ENCODE assay signal across 30 cellular contexts in the genomic region with DNA sequence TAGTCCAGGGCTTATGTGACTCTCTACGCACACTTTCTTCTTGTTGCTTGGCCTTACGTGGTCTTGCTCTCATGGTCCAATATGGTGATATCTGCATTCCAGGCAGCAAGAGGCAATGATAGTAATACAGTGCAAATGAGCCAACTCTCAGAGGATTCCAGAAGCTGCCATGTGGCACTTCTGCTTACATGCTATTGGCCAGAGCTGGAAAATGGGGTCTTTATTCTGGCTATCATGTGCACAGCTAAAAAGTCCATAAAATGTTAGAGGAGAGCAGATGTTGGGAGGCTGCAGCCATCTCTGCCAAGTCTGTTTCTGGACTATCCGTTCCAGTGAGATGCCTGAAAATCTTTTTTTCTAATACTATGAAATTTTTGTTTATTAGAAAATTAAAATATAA. TPM values are rescaled to one million over a fixed set of nuclear protein-coding genes. Genes with fewer than 3 reads are reported as not detected.
DNase-seq lines count a peak whose midpoint lies in the region; ATAC-seq and TF ChIP-seq lines count a peak whose summit lies in the region.
"Had no signal": no experiment of that assay in that cellular context is flagged by ENCODE, and none has a peak within 500 bp of the region (broad histone marks: within the 10 kb centered on the region; RNA-seq: fewer than 3 reads in every experiment).

No MANE protein-coding gene starts in this region.

- no peak overlapping the region for H3K56ac ChIP-seq in H9 (ENCODE audit: insufficient read length, low read depth, low read length)

- no peak overlapping the region for H3K18ac ChIP-seq in H9 (ENCODE audit: insufficient read length, low read depth, low read length)

- no peaks in the 10 kb centered on the region for H3K36me3 ChIP-seq in psoas muscle (ENCODE audit: insufficient read depth in 1 of 2, low read depth in 1 of 2)
- H3K36me3 ChIP-seq in naive thymus-derived CD4-positive, alpha-beta T cell (ENCODE audit: control insufficient read depth in 2 of 3, insufficient read depth in 3 of 3, low read length in 3 of 3) = no peaks in the 10 kb centered on the region
- H3K36me3 ChIP-seq: heart left ventricle, MG63, tibial nerve had no signal

- H3K79me1 ChIP-seq in H9 (ENCODE audit: insufficient read depth, low read depth, low read length, poor library complexity, severe bottlenecking) = peaks cover under 1% of the 10 kb centered on the region

- H2BK12ac ChIP-seq in H9 (ENCODE audit: insufficient read length, low read depth, low read length) = no peak overlapping the region

- H3K4me2 ChIP-seq in H9 (ENCODE audit: insufficient read depth, insufficient read length, low read length) = no peak overlapping the region

- no peaks in the 10 kb centered on the region for H3K9me3 ChIP-seq in H9 (ENCODE audit: control insufficient read depth, low read depth, low read length)
- H3K9me3 ChIP-seq in psoas muscle = no peaks in the 10 kb centered on the region
- no peaks in the 10 kb centered on the region for H3K9me3 ChIP-seq in naive thymus-derived CD4-positive, alpha-beta T cell (ENCODE audit: control insufficient read depth in 2 of 3, low read length in 3 of 3)
- H3K9me3 ChIP-seq: heart left ventricle, MG63, tibial nerve had no signal

- TF ChIP-seq CTCF in H9 (conservative IDR thresholded peaks at IDR 0.05) (no peak), psoas muscle (IDR thresholded peaks at IDR 0.05) (no peak)

- no peak overlapping the region for H3K4ac ChIP-seq in H9 (ENCODE audit: low read depth, low read length)

- no peak overlapping the region for H2AK5ac ChIP-seq in H9 (ENCODE audit: insufficient read length, low read length)

- WGBS in H9 (ENCODE audit: extremely low coverage, insufficient read length, low lambda C conversion rate) = no CpG with 5 or more reads among the region's 3 CpGs
- WGBS in psoas muscle, 3 donors = 71 to 83% (median 76%) methylated on average over 3 of the region's 3 CpGs

- intact Hi-C loops in psoas muscle (cut with DNase I) = no loop called here
- intact Hi-C loops in naive thymus-derived CD4-positive, alpha-beta T cell (cut with micrococcal nuclease) = loop anchor here in 1 of 2 donors (5.0 kb wide), 2 partner anchors 32 to 182 kb away; a partner anchor contains a TSS

- H3K27me3 Mint-ChIP-seq in H9 (ENCODE audit: low read depth) = peaks cover 55% of the 10 kb centered on the region
- peaks cover 35 to 65% (median 55%) of the 10 kb centered on the region in 5 donors for H3K27me3 Mint-ChIP-seq in naive thymus-derived CD4-positive, alpha-beta T cell

- H3K23ac ChIP-seq in H9 (ENCODE audit: insufficient read length, low read depth, low read length) = no peak overlapping the region

- peaks cover 13% of the 10 kb centered on the region for H3K23me2 ChIP-seq in H9 (ENCODE audit: insufficient read length, low read depth, low read length, poor library complexity, severe bottlenecking)

- no peak overlapping the region for H2BK15ac ChIP-seq in H9 (ENCODE audit: low read depth, low read length)

- no peak overlapping the region for H3K4me3 Mint-ChIP-seq in H9
- H3K4me3 Mint-ChIP-seq in naive thymus-derived CD4-positive, alpha-beta T cell = peak overlapping the region in 1 of 10 donors; percentile 12
- H3K4me3 Mint-ChIP-seq: activated CD4-positive, alpha-beta T cell treated with anti-CD3 and anti-CD28 coated beads for 36 hours; activated CD8-positive, alpha-beta T cell treated with anti-CD3 and anti-CD28 coated beads, Interleukin-2, amount 10 ng/mL, durations not matched to agents 7 days and 5 days; stimulated activated naive CD8-positive, alpha-beta T cell treated with anti-CD3 and anti-CD28 coated beads, Interleukin-15, amount 100 ng/mL, for 72 hours had no signal

- no peaks in the 10 kb centered on the region for H4K20me1 ChIP-seq in H9 (ENCODE audit: control insufficient read depth, insufficient read depth, insufficient read length)

- H2BK20ac ChIP-seq in H9 (ENCODE audit: low read depth, low read length, poor library complexity, severe bottlenecking) = no peak overlapping the region

- H3K79me2 ChIP-seq in H9 (ENCODE audit: insufficient read depth, low read length) = peaks cover 2% of the 10 kb centered on the region; the same call in 1 of the 2 replicates

- H3K9me3 Mint-ChIP-seq in H9 = no peaks in the 10 kb centered on the region; a peak in 1 of 5 replicates
- H3K9me3 Mint-ChIP-seq in naive thymus-derived CD4-positive, alpha-beta T cell = no peaks in the 10 kb centered on the region
- H3K9me3 Mint-ChIP-seq: brain; stimulated activated naive CD8-positive, alpha-beta T cell treated with anti-CD3 and anti-CD28 coated beads, Interleukin-15, amount 100 ng/mL, for 72 hours had no signal

- H2BK120ac ChIP-seq in H9 (ENCODE audit: low read depth, low read length, poor library complexity, severe bottlenecking) = no peak overlapping the region

- no peak overlapping the region for H3T11ph ChIP-seq in H9 (ENCODE audit: low read length)

- H3K14ac ChIP-seq in H9 (ENCODE audit: insufficient read depth, low read length) = no peak overlapping the region

- H3K4me1 ChIP-seq in H9 (ENCODE audit: insufficient read depth, low read length) = peaks cover 6% of the 10 kb centered on the region; the same call in 1 of the 2 replicates
- peaks cover 3% of the 10 kb centered on the region for H3K4me1 ChIP-seq in psoas muscle
- H3K4me1 ChIP-seq in naive thymus-derived CD4-positive, alpha-beta T cell (ENCODE audit: control insufficient read depth in 2 of 2, insufficient read depth in 2 of 2, low read length in 2 of 2) = peaks cover 7 to 15% of the 10 kb centered on the region in 2 donors

- H3K36me3 Mint-ChIP-seq in H9 (ENCODE audit: insufficient read depth in 1 of 3, low read depth in 3 of 3) = no peaks in the 10 kb centered on the region
- peaks cover 0 to 3% (median 0%) of the 10 kb centered on the region in 5 donors for H3K36me3 Mint-ChIP-seq in naive thymus-derived CD4-positive, alpha-beta T cell
- H3K36me3 Mint-ChIP-seq: brain had no signal

- H2AFZ ChIP-seq in H9 (ENCODE audit: low read length) = no peak overlapping the region

- no peak overlapping the region for H3K4me3 ChIP-seq in psoas muscle
- no peak overlapping the region for H3K4me3 ChIP-seq in naive thymus-derived CD4-positive, alpha-beta T cell (ENCODE audit: low read length)
- H3K4me3 ChIP-seq: heart left ventricle, MG63, skin epidermis, tibial nerve had no signal

- no peak overlapping the region for H4K8ac ChIP-seq in H9 (replicated peaks; ENCODE audit: insufficient read length, low read depth, low read length)

- H3K9ac ChIP-seq in H9 (ENCODE audit: extremely low read depth, insufficient read length, low read length) = no peak overlapping the region

- no peak overlapping the region for H4K91ac ChIP-seq in H9 (ENCODE audit: insufficient read length, low read depth, low read length)

- H4K5ac ChIP-seq in H9 (ENCODE audit: insufficient read length, low read depth, low read length) = no peak overlapping the region

- CTCF ChIA-PET in naive thymus-derived CD4-positive, alpha-beta T cell (lab: Charles Lee) = no interaction called here

- peaks cover 16% of the 10 kb centered on the region; the same call in 1 of the 2 replicates for H3K27me3 ChIP-seq in H9 (ENCODE audit: insufficient read depth, low read length)
- no peaks in the 10 kb centered on the region for H3K27me3 ChIP-seq in psoas muscle (ENCODE audit: insufficient read depth in 3 of 3, low read length in 2 of 3)
- H3K27me3 ChIP-seq in naive thymus-derived CD4-positive, alpha-beta T cell (ENCODE audit: control insufficient read depth in 2 of 2, insufficient read depth in 2 of 2, low read length in 2 of 2) = peaks cover 0 to 8% of the 10 kb centered on the region in 2 donors
- H3K27me3 ChIP-seq: MG63, tibial nerve had no signal

- ATAC-seq in HG02678 (IDR thresholded peaks at IDR 0.05; ENCODE audit: unreplicated experiment) = no peak
- ATAC-seq in psoas muscle = no peak
- no peak for ATAC-seq in naive thymus-derived CD4-positive, alpha-beta T cell
- ATAC-seq: activated CD4-positive, alpha-beta T cell treated with anti-CD3 and anti-CD28 coated beads for 36 hours; activated CD8-positive, alpha-beta T cell treated with anti-CD3 and anti-CD28 coated beads, Interleukin-2, amount 10 ng/mL, durations not matched to agents 7 days and 5 days; heart left ventricle; left colon; SK-N-SH treated with all-trans-retinoic acid at 6 μM for 48 hours; stimulated activated naive CD8-positive, alpha-beta T cell treated with anti-CD3 and anti-CD28 coated beads, Interleukin-15, amount 100 ng/mL, for 72 hours had no signal

- H3K4me1 Mint-ChIP-seq in H9 = peaks cover 15 to 17% of the 10 kb centered on the region in 2 experiments
- H3K4me1 Mint-ChIP-seq in naive thymus-derived CD4-positive, alpha-beta T cell = peaks cover 0 to 42% (median 26%) of the 10 kb centered on the region in 7 donors

- H3K27ac Mint-ChIP-seq in H9 = no peak overlapping the region
- no peak overlapping the region for H3K27ac Mint-ChIP-seq in naive thymus-derived CD4-positive, alpha-beta T cell
- H3K27ac Mint-ChIP-seq: activated CD4-positive, alpha-beta T cell treated with anti-CD3 and anti-CD28 coated beads for 36 hours; activated CD8-positive, alpha-beta T cell treated with anti-CD3 and anti-CD28 coated beads, Interleukin-2, amount 10 ng/mL, durations not matched to agents 7 days and 5 days; stimulated activated naive CD8-positive, alpha-beta T cell treated with anti-CD3 and anti-CD28 coated beads, Interleukin-15, amount 100 ng/mL, for 72 hours had no signal

- peak; percentile 5 for DNase-seq in H9
- peak; percentile 88 for DNase-seq in inferior parietal cortex (ENCODE audit: extremely low spot score)
- peak; percentile 97 for DNase-seq in pons (ENCODE audit: low spot score)
- DNase-seq in psoas muscle = no peak
- DNase-seq in naive thymus-derived CD4-positive, alpha-beta T cell = no peak
- DNase-seq: activated CD4-positive, alpha-beta T cell treated with anti-CD3 and anti-CD28 coated beads for 36 hours; activated CD8-positive, alpha-beta T cell treated with anti-CD3 and anti-CD28 coated beads, Interleukin-2, amount 10 ng/mL, durations not matched to agents 7 days and 5 days; activated gamma-delta T cell treated with Interleukin-2 at 50 U/mL for 16 hours; Calu3; heart left ventricle; KBM-7; left colon; mammary epithelial cell; MG63; NCI-H1105 treated with DMSO at 0.1 percent for 48 hours; NCI-H2029 treated with DMSO at 0.1 percent for 48 hours; NCI-H226; NCI-H69; retina; RPMI8226; stimulated activated CD8-positive, alpha-beta memory T cell treated with anti-CD3 and anti-CD28 coated beads, Interleukin-4, amount 100 ng/mL, for 48 hours; stimulated activated naive CD8-positive, alpha-beta T cell treated with anti-CD3 and anti-CD28 coated beads, Interleukin-15, amount 100 ng/mL, for 72 hours had no signal

- H3K27ac ChIP-seq in H9 (ENCODE audit: insufficient read length, low read depth, low read length) (no peak overlapping the region), angular gyrus (ENCODE audit: low read depth, low read length) (peak overlapping the region; percentile 90), psoas muscle (no peak overlapping the region)
- H3K27ac ChIP-seq in naive thymus-derived CD4-positive, alpha-beta T cell (ENCODE audit: low read depth, low read length) = no peak overlapping the region
- H3K27ac ChIP-seq: C4-2B, heart left ventricle, skin epidermis, tibial nerve had no signal

- POLR2A ChIA-PET in naive thymus-derived CD4-positive, alpha-beta T cell (lab: Charles Lee) = no interaction called here

- H2BK5ac ChIP-seq in H9 (ENCODE audit: insufficient read length, low read length) = no peak overlapping the region

RNA-seq across cellular contexts. Expression of a gene that starts 2.9 kb away (rescaled TPM):
- total RNA-seq in H9 (2021) = 36.0 and 38.2 TPM in 2 replicates
- total RNA-seq in psoas muscle = 10 to 100 TPM in 1 of 4 donors, 1 to 10 TPM in 3; 9.2 to 13.1 (median 9.6) TPM
- 1 to 10 TPM; 3.8 to 5.7 (median 4.4) TPM for polyA plus RNA-seq in psoas muscle
- 10 to 100 TPM in 1 of 5 experiments, 1 to 10 TPM in 4; 2.7 to 42.1 (median 5.2) TPM for total RNA-seq in naive thymus-derived CD4-positive, alpha-beta T cell
- polyA plus RNA-seq in naive thymus-derived CD4-positive, alpha-beta T cell = under 1 TPM; 0.64 to 0.84 TPM

RNA-seq across cellular contexts. Expression of a gene that starts 32.7 kb away (rescaled TPM):
- total RNA-seq in H9 (2021) (0.57 and 0.90 TPM in 2 replicates), psoas muscle (not detected)
- polyA plus RNA-seq in psoas muscle = not detected
- 10 to 100 TPM in 2 of 5 experiments, 1 to 10 TPM in 3; 3.5 to 44.9 (median 8.4) TPM for total RNA-seq in naive thymus-derived CD4-positive, alpha-beta T cell
- 1 to 10 TPM; 2.4 to 5.0 TPM for polyA plus RNA-seq in naive thymus-derived CD4-positive, alpha-beta T cell
- total RNA-seq: mammary epithelial cell, myocyte, tibial nerve had no signal

RNA-seq across cellular contexts. Expression of a gene that starts 33.1 kb away (rescaled TPM):
- 0.20 and 0.31 TPM in 2 replicates for total RNA-seq in H9 (2021)
- not detected for total RNA-seq in psoas muscle
- polyA plus RNA-seq in psoas muscle = under 1 TPM in 2 of 3 donors, not detected in 1; 0.01 to 0.06 TPM
- total RNA-seq in naive thymus-derived CD4-positive, alpha-beta T cell = under 1 TPM in 1 of 5 experiments, not detected in 4; 0.15 TPM
- polyA plus RNA-seq in naive thymus-derived CD4-positive, alpha-beta T cell = not detected
- total RNA-seq: activated CD8-positive, alpha-beta T cell treated with anti-CD3 and anti-CD28 coated beads, Interleukin-2, amount 10 ng/mL, durations not matched to agents 7 days and 5 days; mammary epithelial cell had no signal

RNA-seq across cellular contexts. Expression of a gene that starts 42.6 kb away (rescaled TPM):
- total RNA-seq in H9 (2021) = 12.9 and 13.2 TPM in 2 replicates
- 1 to 10 TPM; 3.6 to 5.8 (median 4.8) TPM for total RNA-seq in psoas muscle
- 1 to 10 TPM; 2.5 to 8.0 (median 2.9) TPM for polyA plus RNA-seq in psoas muscle
- 10 to 100 TPM; 10.5 to 30.0 (median 18.7) TPM for total RNA-seq in naive thymus-derived CD4-positive, alpha-beta T cell
- 10 to 100 TPM in 1 of 2 donors, 1 to 10 TPM in 1; 7.5 to 11.4 TPM for polyA plus RNA-seq in naive thymus-derived CD4-positive, alpha-beta T cell

RNA-seq across cellular contexts. Expression of a gene that starts 50.5 kb away (rescaled TPM):
- total RNA-seq in H9 (2021) = 5.8 and 7.0 TPM in 2 replicates
- 1 to 10 TPM; 1.5 to 2.3 (median 1.9) TPM for total RNA-seq in psoas muscle
- 1 to 10 TPM in 2 of 3 donors, under 1 TPM in 1; 0.66 to 1.5 (median 1.1) TPM for polyA plus RNA-seq in psoas muscle
- total RNA-seq in naive thymus-derived CD4-positive, alpha-beta T cell = 1 to 10 TPM in 3 of 5 experiments, under 1 TPM in 1, not detected in 1; 0.11 to 8.9 (median 3.7) TPM
- polyA plus RNA-seq in naive thymus-derived CD4-positive, alpha-beta T cell = not detected

Comparison
In these comparisons a context has a peak if more than half of its experiments do, and no peak if none do; other contexts are left out.
1. DNase-seq: peak in H9 (single experiment), inferior parietal cortex (single experiment) and pons (single experiment); none in psoas muscle (0 of 2) and naive thymus-derived CD4-positive, alpha-beta T cell (0 of 9).